1 cellular context compared by ENCODE assay signal in genomic region chr11:15557831-15558230, GRCh38.
TF ChIP-seq lines count a peak whose summit lies in the region.

No MANE protein-coding gene starts in this region.

TF ChIP-seq in WTC11, 78 proteins besides CTCF, POLR2A, EP300 and RAD21 (continued from another document):
- TF ChIP-seq STAT6 (CRISPR knock-in tag; conservative IDR thresholded peaks at IDR 0.05; ENCODE audit: low read depth) (no peak), ZNF671 (CRISPR knock-in tag; IDR thresholded peaks at IDR 0.05) (no peak), ZNF532 (CRISPR knock-in tag; IDR thresholded peaks at IDR 0.05; ENCODE audit: borderline replicate concordance) (no peak), ETV6 (CRISPR knock-in tag; IDR thresholded peaks at IDR 0.05) (no peak)
